In genomic region chr17:75318615-75319222, GRCh38 we compare ENCODE assay signal across 20 cellular contexts. TPM values are rescaled to one million over a fixed set of nuclear protein-coding genes. Genes with fewer than 3 reads are reported as not detected.
DNase-seq lines count a peak whose midpoint lies in the region; ATAC-seq, FAIRE-seq and TF ChIP-seq lines count a peak whose summit lies in the region.
"Had no signal": no experiment of that assay in that cellular context is flagged by ENCODE, and none has a peak within 500 bp of the region (broad histone marks: within the 10 kb centered on the region; RNA-seq: fewer than 3 reads in every experiment).

No MANE protein-coding gene starts in this region.

- H4K91ac ChIP-seq in H1 (replicated peaks; ENCODE audit: insufficient read length, low read length) = no peak overlapping the region

- H2BK12ac ChIP-seq in H1 (ENCODE audit: low read depth, low read length) = no peak overlapping the region

- no peaks in the 10 kb centered on the region for H3K9me2 ChIP-seq in OCI-LY7 (ENCODE audit: insufficient read depth, low read length)

- no peaks in the 10 kb centered on the region for H4K20me1 ChIP-seq in OCI-LY7 (ENCODE audit: insufficient read depth, low read length)
- H4K20me1 ChIP-seq in H1 (replicated peaks in 1 of 2; ENCODE audit: control insufficient read depth in 1 of 2, insufficient read depth in 2 of 2, low read length in 2 of 2) = peaks cover 7 to 9% of the 10 kb centered on the region in 2 experiments

- no peak for TF ChIP-seq POLR2A in H1 (IDR thresholded peaks at IDR 0.05; ENCODE audit: control extremely low read depth in 1 of 2, low read depth in 2 of 2, low read length in 2 of 2)
- TF ChIP-seq POLR2A in stomach (IDR thresholded peaks at IDR 0.05) = no peak

- 93% methylated on average over 10 of the region's 10 CpGs; no CpG with 5 or more reads in 1 of the 2 experiments for WGBS in H1 (ENCODE audit: extremely low coverage in 1 of 2, insufficient coverage in 1 of 2, insufficient read length in 1 of 2, insufficient replicate concordance in 2 of 2, low coverage in 1 of 2, low lambda C conversion rate in 2 of 2, missing lambda C conversion rate in 1 of 2), 2 experiments
- 75 to 88% (median 80%) methylated on average over 9 to 10 of the region's 10 CpGs for WGBS in stomach, 5 donors

- H3K4me2 ChIP-seq in OCI-LY7 (ENCODE audit: low read length) (peak overlapping the region; percentile 67), H1 (ENCODE audit: insufficient read depth in 1 of 2, low read depth in 2 of 2, low read length in 2 of 2) (no peak overlapping the region)
- H3K4me2 ChIP-seq: neural progenitor cell had no signal

- H3K27ac Mint-ChIP-seq in activated naive CD4-positive, alpha-beta T cell treated with anti-CD3 and anti-CD28 coated beads, Interleukin-2, amount 50 U/mL, for 24 hours = peak overlapping the region; percentile 76
- H3K27ac Mint-ChIP-seq: activated CD4-positive, alpha-beta T cell treated with anti-CD3 and anti-CD28 coated beads, Interleukin-2, amount 10 ng/mL, durations not matched to agents 7 days and 5 days; CD8-positive, alpha-beta T cell; neural progenitor cell had no signal

- no peaks in the 10 kb centered on the region for H3K27me3 Mint-ChIP-seq in activated naive CD4-positive, alpha-beta T cell treated with anti-CD3 and anti-CD28 coated beads, Interleukin-2, amount 50 U/mL, for 24 hours
- H3K27me3 Mint-ChIP-seq: activated CD4-positive, alpha-beta T cell treated with anti-CD3 and anti-CD28 coated beads, Interleukin-2, amount 10 ng/mL, durations not matched to agents 7 days and 5 days had no signal

- BruUV-seq in OCI-LY7 (replicated peaks; lab: Mats Ljungman, UMichigan) = no TSS peak

- no peak overlapping the region for H2AK5ac ChIP-seq in H1 (ENCODE audit: low read depth, low read length)

- no peak overlapping the region for H4K8ac ChIP-seq in H1 (ENCODE audit: extremely low read depth, insufficient read depth, low read length)

- ATAC-seq in GM21381 (IDR thresholded peaks at IDR 0.05; ENCODE audit: unreplicated experiment) (no peak), omental fat pad (ENCODE audit: low FRiP score) (no peak)
- ATAC-seq: CD8-positive, alpha-beta T cell; stimulated activated naive CD8-positive, alpha-beta T cell treated with anti-CD3 and anti-CD28 coated beads, Interleukin-15, Interleukin-2, amounts not matched to agents 100 U/mL and 50 U/mL, for 24 hours had no signal

- H4K5ac ChIP-seq in H1 (ENCODE audit: insufficient read length, low read depth, low read length) = no peak overlapping the region

- H3K79me2 ChIP-seq in OCI-LY7 (ENCODE audit: insufficient read depth, low read depth, low read length) (peaks cover 52% of the 10 kb centered on the region), H1 (ENCODE audit: control insufficient read depth in 1 of 2, insufficient read depth in 2 of 2, low read length in 2 of 2) (no peaks in the 10 kb centered on the region)

- intact Hi-C loops in OCI-LY7 (cut with micrococcal nuclease; ENCODE audit: unreplicated experiment) = no loop called here
- intact Hi-C loops in stomach (cut with DNase I; ENCODE audit: low total_unique reads) = no loop called here

- H3K27me3 ChIP-seq in H1 (replicated peaks in 1 of 4; ENCODE audit: control insufficient read depth in 3 of 4, extremely low read depth in 1 of 4, insufficient read depth in 3 of 4, low read length in 3 of 4) = no peaks in the 10 kb centered on the region
- no peaks in the 10 kb centered on the region for H3K27me3 ChIP-seq in stomach
- H3K27me3 ChIP-seq: adrenal gland, neural progenitor cell, SJCRH30, uterus had no signal

- H3K36me3 Mint-ChIP-seq in activated naive CD4-positive, alpha-beta T cell treated with anti-CD3 and anti-CD28 coated beads, Interleukin-2, amount 50 U/mL, for 24 hours = peaks cover 5% of the 10 kb centered on the region

- no peak overlapping the region for H3K18ac ChIP-seq in H1 (ENCODE audit: extremely low read depth, low read length)

- H3K4me1 ChIP-seq in OCI-LY7 (ENCODE audit: insufficient read depth, low read length, poor library complexity, severe bottlenecking) (peaks cover 98% of the 10 kb centered on the region), H1 (replicated peaks in 1 of 4; ENCODE audit: control insufficient read depth in 3 of 4, insufficient read depth in 4 of 4, low read length in 3 of 4) (peaks cover 0 to 5% (median under 1%) of the 10 kb centered on the region in 4 experiments; a peak in 3 of 7 replicates), stomach (peaks cover 0 to 38% (median 29%) of the 10 kb centered on the region in 4 donors)
- H3K4me1 ChIP-seq: uterus had no signal

- no peak overlapping the region for H3K56ac ChIP-seq in H1 (replicated peaks; ENCODE audit: insufficient read length, low read depth, low read length)

- no peak for FAIRE-seq in H1 (lab: Jason Lieb, UNC)
- no peak for FAIRE-seq in RCC 7860 (lab: Jason Lieb, UNC)
- FAIRE-seq: endometrium had no signal

- no peak for TF ChIP-seq CTCF in OCI-LY7 (conservative IDR thresholded peaks at IDR 0.05; ENCODE audit: low read length)
- TF ChIP-seq CTCF in H1 (IDR thresholded peaks at IDR 0.05; ENCODE audit: control extremely low read depth in 1 of 3, insufficient read depth in 1 of 3, low read depth in 1 of 3, low read length in 3 of 3) = no peak
- no peak for TF ChIP-seq CTCF in stomach (IDR thresholded peaks at IDR 0.05)
- TF ChIP-seq CTCF in omental fat pad (IDR thresholded peaks at IDR 0.05) = no peak

- H3K36me3 ChIP-seq in OCI-LY7 (ENCODE audit: insufficient read depth, low read length) (peaks cover 80% of the 10 kb centered on the region), H1 (ENCODE audit: control insufficient read depth in 2 of 4, insufficient read depth in 4 of 4, low read length in 3 of 4) (peaks cover 5 to 22% (median 15%) of the 10 kb centered on the region in 4 experiments; a peak in 5 of 8 replicates), stomach (peaks cover 18 to 53% (median 40%) of the 10 kb centered on the region in 4 donors)
- H3K36me3 ChIP-seq: neural progenitor cell, uterus had no signal

- POLR2A ChIA-PET in OCI-LY7 (lab: Charles Lee) (interaction anchor here (0.5 to 23.2 kb wide), 8 partner anchors 11 to 88 kb away, joined by 3 to 393 read pairs (median 10); partner anchors contain the start of gene SLC25A19), H1 (lab: Charles Lee; ENCODE audit: partially characterized antibody) (interaction anchor here (1.5 to 2.1 kb wide), 2 partner anchors 30 to 75 kb away, joined by 3 to 8 read pairs; no protein-coding TSS in a partner anchor)

- H3K27ac ChIP-seq in OCI-LY7 (ENCODE audit: low read depth, low read length, poor library complexity, severe bottlenecking) (peak overlapping the region; percentile 92), H1 (ENCODE audit: low read depth, low read length) (no peak overlapping the region; the same call in 1 of the 2 replicates), stomach (peak overlapping the region; percentile 6 to 74 (median 53))
- H3K27ac ChIP-seq: SJCRH30 had no signal

- no peak overlapping the region for H3K14ac ChIP-seq in H1 (ENCODE audit: insufficient read length)

- no peak overlapping the region for H2BK20ac ChIP-seq in H1 (ENCODE audit: low read length)

- TF ChIP-seq EP300 in H1 (IDR thresholded peaks at IDR 0.05; ENCODE audit: borderline replicate concordance in 1 of 2, low read depth in 2 of 2, low read length in 2 of 2) (no peak), stomach (IDR thresholded peaks at IDR 0.05) (no peak)

- DNase-seq in activated naive CD4-positive, alpha-beta T cell treated with Interleukin-2 at 50 U/mL for 16 hours = no peak
- DNase-seq in OCI-LY7 (ENCODE audit: low spot score) (no peak), H1 (ENCODE audit: low read depth in 1 of 2, low spot score in 2 of 2) (no peak), stomach (no peak), omental fat pad (ENCODE audit: low spot score) (no peak), RCC 7860 (ENCODE audit: low spot score) (no peak)
- DNase-seq: activated CD4-positive, alpha-beta T cell treated with anti-CD3 and anti-CD28 coated beads, Interleukin-2, amount 10 ng/mL, durations not matched to agents 7 days and 5 days; activated T-cell treated with anti-CD3 and anti-CD28 coated beads, Interleukin-2, amount 50 U/mL, for 1 hour; adrenal gland; CD8-positive, alpha-beta T cell; hippocampal formation; NCI-H146; SJCRH30; stimulated activated naive CD8-positive, alpha-beta T cell treated with anti-CD3 and anti-CD28 coated beads, Interleukin-15, Interleukin-2, amounts not matched to agents 100 U/mL and 50 U/mL, for 24 hours; T1000; uterus had no signal

- H3K4ac ChIP-seq in H1 (replicated peaks; ENCODE audit: insufficient read length, low read depth, low read length) = no peak overlapping the region

- no peak overlapping the region for H3K4me3 Mint-ChIP-seq in activated naive CD4-positive, alpha-beta T cell treated with anti-CD3 and anti-CD28 coated beads, Interleukin-2, amount 50 U/mL, for 24 hours
- H3K4me3 Mint-ChIP-seq: activated CD4-positive, alpha-beta T cell treated with anti-CD3 and anti-CD28 coated beads, Interleukin-2, amount 10 ng/mL, durations not matched to agents 7 days and 5 days; CD8-positive, alpha-beta T cell; neural progenitor cell had no signal

- H2AFZ ChIP-seq in OCI-LY7 (ENCODE audit: low read length) (no peak overlapping the region), H1 (ENCODE audit: low read length) (no peak overlapping the region)
- H2AFZ ChIP-seq: neural progenitor cell had no signal

- no peak overlapping the region; a peak in 1 of 7 replicates for H3K9ac ChIP-seq in H1 (replicated peaks in 1 of 4; ENCODE audit: extremely low read depth in 1 of 4, low read depth in 3 of 4, low read length in 3 of 4)
- H3K9ac ChIP-seq: neural progenitor cell had no signal

- H3K23me2 ChIP-seq in H1 (ENCODE audit: low read depth, low read length) = no peaks in the 10 kb centered on the region

- H3K4me1 Mint-ChIP-seq in activated naive CD4-positive, alpha-beta T cell treated with anti-CD3 and anti-CD28 coated beads, Interleukin-2, amount 50 U/mL, for 24 hours = peaks cover 15% of the 10 kb centered on the region

- CTCF ChIA-PET in OCI-LY7 (lab: Charles Lee; ENCODE audit: unreplicated experiment) (interaction anchor here (1.2 to 2.7 kb wide), 3 partner anchors 23 to 30 kb away, joined by 3 to 10 read pairs (median 5); partner anchors contain the start of gene SLC25A19), H1 (lab: Charles Lee; ENCODE audit: partially characterized antibody) (interaction anchor here (0.6 to 9.6 kb wide), 7 partner anchors 8 to 314 kb away, joined by 3 to 97 read pairs (median 3); partner anchors contain the start of genes SLC25A19 and SMIM5)

- no peaks in the 10 kb centered on the region for H3K9me3 ChIP-seq in OCI-LY7 (ENCODE audit: low read length)
- no peaks in the 10 kb centered on the region for H3K9me3 ChIP-seq in H1 (ENCODE audit: insufficient read depth in 2 of 2, low read depth in 1 of 2, low read length in 1 of 2)
- no peaks in the 10 kb centered on the region for H3K9me3 ChIP-seq in stomach
- H3K9me3 ChIP-seq: adrenal gland, SJCRH30, uterus had no signal

- H2BK120ac ChIP-seq in H1 (replicated peaks; ENCODE audit: low read depth, low read length) = no peak overlapping the region

- H2BK15ac ChIP-seq in H1 (ENCODE audit: low read length) = no peak overlapping the region

- peak overlapping the region; percentile 48 for H2BK5ac ChIP-seq in H1 (ENCODE audit: low read depth, low read length)

- no peaks in the 10 kb centered on the region for H3K9me3 Mint-ChIP-seq in activated naive CD4-positive, alpha-beta T cell treated with anti-CD3 and anti-CD28 coated beads, Interleukin-2, amount 50 U/mL, for 24 hours
- H3K9me3 Mint-ChIP-seq: activated CD4-positive, alpha-beta T cell treated with anti-CD3 and anti-CD28 coated beads, Interleukin-2, amount 10 ng/mL, durations not matched to agents 7 days and 5 days; CD8-positive, alpha-beta T cell; neural progenitor cell had no signal

- no peak overlapping the region for H3K23ac ChIP-seq in H1 (ENCODE audit: insufficient read length)

- no peaks in the 10 kb centered on the region for H3K79me1 ChIP-seq in H1 (ENCODE audit: low read depth, low read length)

- TF ChIP-seq RAD21 in H1 (IDR thresholded peaks at IDR 0.05 in 1 of 2, conservative IDR thresholded peaks at IDR 0.05 in 1 of 2; ENCODE audit: low read depth in 2 of 2, low read length in 2 of 2) = no peak

- H3K4me3 ChIP-seq in OCI-LY7 (ENCODE audit: low read depth, low read length, poor library complexity, severe bottlenecking) (peak overlapping the region; percentile 51), H1 (ENCODE audit: extremely low read depth in 1 of 4, insufficient read depth in 2 of 4, low read depth in 3 of 4, low read length in 4 of 4) (no peak overlapping the region), stomach (no peak overlapping the region)
- H3K4me3 ChIP-seq: adrenal gland, neural progenitor cell, SJCRH30, uterus had no signal

RNA-seq across cellular contexts. Expression of gene SLC25A19, which starts 29.5 kb away (rescaled TPM):
- 113 TPM in 2 replicates for total RNA-seq in OCI-LY7 (2014; rRNA removed; shearing (Covaris generic))
- total RNA-seq in OCI-LY7 (2022) (118 and 144 TPM in 2 replicates), stomach (10 to 100 TPM in 2 of 5 donors, 1 to 10 TPM in 3; 2.3 to 40.6 (median 6.4) TPM), omental fat pad (10 to 100 TPM; 14.2 to 30.4 (median 19.5) TPM)
- 28.6 and 33.3 TPM in 2 replicates for total RNA-seq in H1 (2021; fragmentation: NEBNext Ultra II Directional; extraction: Animal tissue kit (Norgen Biotek cat#: 25700))
- polyA plus RNA-seq in H1 (2011; rRNA removed) (32.6 and 34.2 TPM in 2 replicates), stomach (10 to 100 TPM in 2 of 3 donors, 1 to 10 TPM in 1; 8.1 to 16.5 (median 11.7) TPM)
- polyA plus RNA-seq in H1 (2011; cell fraction: cytosol; rRNA removed) = 28.9 TPM
- polyA plus RNA-seq in H1 (2011; cell fraction: nucleus; rRNA removed) = 28.4 TPM
- 18.5 to 29.1 TPM (median 25.6 TPM) in 4 replicates for polyA plus RNA-seq in H1 (2012, experiment 1 of 2)
- 29.7 TPM for polyA plus RNA-seq in H1 (2012, experiment 2 of 2)
- 26.5 TPM for polyA plus RNA-seq in H1 (2013, experiment 1 of 2)
- polyA plus RNA-seq in H1 (2013, experiment 2 of 2) = 25.1 TPM
- polyA minus RNA-seq in H1 (2011; rRNA and poly(A)+ RNA removed) = 19.6 and 21.1 TPM in 2 replicates
- 10.9 TPM for polyA minus RNA-seq in H1 (2011; cell fraction: cytosol; rRNA and poly(A)+ RNA removed)
- polyA minus RNA-seq in H1 (2011; cell fraction: nucleus; rRNA and poly(A)+ RNA removed) = 18.0 TPM

RNA-seq across cellular contexts. Expression of gene MIF4GD, which starts 47.7 kb away (rescaled TPM):
- 69.4 and 70.9 TPM in 2 replicates for total RNA-seq in OCI-LY7 (2014; rRNA removed; shearing (Covaris generic))
- 132 and 139 TPM in 2 replicates for total RNA-seq in OCI-LY7 (2022)
- 16.1 and 17.5 TPM in 2 replicates for total RNA-seq in H1 (2021; fragmentation: NEBNext Ultra II Directional; extraction: Animal tissue kit (Norgen Biotek cat#: 25700))
- 51.1 and 60.6 TPM in 2 replicates for polyA plus RNA-seq in H1 (2011; rRNA removed)
- polyA plus RNA-seq in H1 (2011; cell fraction: cytosol; rRNA removed) = 50.3 TPM
- polyA plus RNA-seq in H1 (2011; cell fraction: nucleus; rRNA removed) = 38.8 TPM
- 18.3 to 30.8 TPM (median 24.5 TPM) in 4 replicates for polyA plus RNA-seq in H1 (2012, experiment 1 of 2)
- polyA plus RNA-seq in H1 (2012, experiment 2 of 2) = 29.7 TPM
- polyA plus RNA-seq in H1 (2013, experiment 1 of 2) = 18.4 TPM
- 18.0 TPM for polyA plus RNA-seq in H1 (2013, experiment 2 of 2)
- polyA minus RNA-seq in H1 (2011; rRNA and poly(A)+ RNA removed) = 29.5 and 38.8 TPM in 2 replicates
- 10.4 TPM for polyA minus RNA-seq in H1 (2011; cell fraction: cytosol; rRNA and poly(A)+ RNA removed)
- polyA minus RNA-seq in H1 (2011; cell fraction: nucleus; rRNA and poly(A)+ RNA removed) = 13.0 TPM
- 10 to 100 TPM in 2 of 5 donors, 1 to 10 TPM in 3; 3.5 to 12.5 (median 7.7) TPM for total RNA-seq in stomach
- polyA plus RNA-seq in stomach = 10 to 100 TPM; 12.2 to 14.7 (median 12.9) TPM
- total RNA-seq in omental fat pad = 10 to 100 TPM; 22.9 to 30.3 (median 24.3) TPM

RNA-seq across cellular contexts. Expression of gene MRPS7, which starts 57.0 kb away (rescaled TPM):
- 123 and 127 TPM in 2 replicates for total RNA-seq in OCI-LY7 (2014; rRNA removed; shearing (Covaris generic))
- total RNA-seq in OCI-LY7 (2022) = 90.2 and 103 TPM in 2 replicates
- total RNA-seq in H1 (2021; fragmentation: NEBNext Ultra II Directional; extraction: Animal tissue kit (Norgen Biotek cat#: 25700)) = 75.5 and 79.4 TPM in 2 replicates
- polyA plus RNA-seq in H1 (2011; rRNA removed) = 53.9 and 63.4 TPM in 2 replicates
- 88.1 TPM for polyA plus RNA-seq in H1 (2011; cell fraction: cytosol; rRNA removed)
- polyA plus RNA-seq in H1 (2011; cell fraction: nucleus; rRNA removed) = 48.6 TPM
- polyA plus RNA-seq in H1 (2012, experiment 1 of 2) = 85.8 to 103 TPM (median 95.2 TPM) in 4 replicates
- 53.8 TPM for polyA plus RNA-seq in H1 (2012, experiment 2 of 2)
- polyA plus RNA-seq in H1 (2013, experiment 1 of 2) = 58.9 TPM
- 58.5 TPM for polyA plus RNA-seq in H1 (2013, experiment 2 of 2)
- polyA minus RNA-seq in H1 (2011; rRNA and poly(A)+ RNA removed) = 60.9 and 63.9 TPM in 2 replicates
- 31.1 TPM for polyA minus RNA-seq in H1 (2011; cell fraction: cytosol; rRNA and poly(A)+ RNA removed)
- polyA minus RNA-seq in H1 (2011; cell fraction: nucleus; rRNA and poly(A)+ RNA removed) = 38.1 TPM
- total RNA-seq in stomach = 100 to 1,000 TPM in 1 of 5 donors, 10 to 100 TPM in 3, 1 to 10 TPM in 1; 6.7 to 136 (median 37.9) TPM
- polyA plus RNA-seq in stomach = 10 to 100 TPM; 53.3 to 69.4 (median 69.0) TPM
- 10 to 100 TPM; 27.1 to 48.3 (median 38.4) TPM for total RNA-seq in omental fat pad

RNA-seq across cellular contexts. Expression of gene GGA3, which starts 57.3 kb away (rescaled TPM):
- 52.3 and 77.6 TPM in 2 replicates for total RNA-seq in OCI-LY7 (2014; rRNA removed; shearing (Covaris generic))
- total RNA-seq in OCI-LY7 (2022) = 106 and 122 TPM in 2 replicates
- 54.2 and 60.0 TPM in 2 replicates for total RNA-seq in H1 (2021; fragmentation: NEBNext Ultra II Directional; extraction: Animal tissue kit (Norgen Biotek cat#: 25700))
- polyA plus RNA-seq in H1 (2011; rRNA removed) = 40.6 and 53.8 TPM in 2 replicates
- 33.2 TPM for polyA plus RNA-seq in H1 (2011; cell fraction: cytosol; rRNA removed)
- polyA plus RNA-seq in H1 (2011; cell fraction: nucleus; rRNA removed) = 198 TPM
- polyA plus RNA-seq in H1 (2012, experiment 1 of 2) = 46.1 to 56.0 TPM (median 51.1 TPM) in 4 replicates
- polyA plus RNA-seq in H1 (2012, experiment 2 of 2) = 34.9 TPM
- polyA plus RNA-seq in H1 (2013, experiment 1 of 2) = 29.5 TPM
- 29.5 TPM for polyA plus RNA-seq in H1 (2013, experiment 2 of 2)
- polyA minus RNA-seq in H1 (2011; rRNA and poly(A)+ RNA removed) = 68.7 and 69.3 TPM in 2 replicates
- polyA minus RNA-seq in H1 (2011; cell fraction: cytosol; rRNA and poly(A)+ RNA removed) = 27.2 TPM
- 63.3 TPM for polyA minus RNA-seq in H1 (2011; cell fraction: nucleus; rRNA and poly(A)+ RNA removed)
- 10 to 100 TPM in 4 of 5 donors, 1 to 10 TPM in 1; 9.5 to 94.5 (median 58.5) TPM for total RNA-seq in stomach
- 10 to 100 TPM; 10.2 to 18.3 (median 11.8) TPM for polyA plus RNA-seq in stomach
- total RNA-seq in omental fat pad = 10 to 100 TPM; 22.3 to 36.3 (median 30.5) TPM
